8 cellular contexts compared by ENCODE assay signal in the genomic region with DNA sequence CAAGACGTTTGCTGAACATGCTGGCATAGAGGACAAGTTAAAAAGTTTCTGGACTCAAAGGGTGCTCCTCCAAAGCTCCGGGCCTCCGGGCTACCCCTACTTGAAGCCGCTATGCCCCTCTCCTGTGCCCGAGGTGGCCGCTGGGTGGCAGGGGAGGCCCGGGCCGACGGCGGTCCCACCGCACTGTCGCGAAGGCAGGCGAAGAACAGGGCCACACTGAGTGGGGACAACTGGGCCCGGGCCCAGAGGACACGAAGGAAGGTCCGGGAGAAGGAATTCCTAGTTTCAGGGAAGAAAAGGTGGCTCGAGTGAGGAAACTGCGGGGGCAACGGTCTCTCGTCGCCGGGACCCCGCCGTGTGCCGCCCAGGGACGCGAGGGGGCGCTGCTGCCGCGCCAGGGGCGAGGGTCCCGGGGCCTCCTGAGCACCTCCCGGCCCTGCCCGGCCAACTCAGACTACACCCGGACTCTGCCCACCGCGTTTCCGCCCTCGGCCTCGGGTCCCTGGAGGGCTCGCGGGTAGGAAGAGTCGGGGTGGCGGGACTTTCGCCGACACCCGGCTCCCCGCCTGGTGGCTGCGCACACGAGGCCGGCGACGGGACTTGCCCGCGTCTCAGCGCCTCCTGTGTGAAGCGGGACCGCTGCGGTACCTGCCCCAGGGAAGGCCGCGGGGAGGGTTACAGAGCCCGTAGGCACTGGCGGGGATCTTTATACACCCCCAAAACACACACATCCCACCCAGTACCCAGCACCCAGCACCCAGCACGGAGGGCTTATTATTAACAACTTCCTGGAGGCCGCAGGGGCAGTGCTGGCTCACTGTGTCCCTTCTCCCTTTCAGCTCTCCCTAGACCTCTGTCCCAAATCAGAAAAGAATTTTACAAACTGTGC. TPM values are rescaled to one million over a fixed set of nuclear protein-coding genes. Genes with fewer than 3 reads are reported as not detected.
DNase-seq lines count a peak whose midpoint lies in the region; ATAC-seq, FAIRE-seq and TF ChIP-seq lines count a peak whose summit lies in the region.

No MANE protein-coding gene starts in this region.

- H3K9me3 ChIP-seq in effector memory CD4-positive, alpha-beta T cell (ENCODE audit: control insufficient read depth, low read length) = no peaks in the 10 kb centered on the region
- H3K9me3 ChIP-seq in mesenchymal stem cell (ENCODE audit: control insufficient read depth, low read length) = no peaks in the 10 kb centered on the region

- no peaks in the 10 kb centered on the region for H3K27me3 ChIP-seq in effector memory CD4-positive, alpha-beta T cell (replicated peaks; ENCODE audit: control insufficient read depth, insufficient read depth, low read length, poor library complexity, severe bottlenecking)
- no peaks in the 10 kb centered on the region for H3K27me3 ChIP-seq in mesenchymal stem cell (ENCODE audit: control insufficient read depth in 1 of 2, insufficient read depth in 1 of 2, low read length in 2 of 2)

- H2AFZ ChIP-seq in mesenchymal stem cell (ENCODE audit: low read depth, low read length) = peak overlapping the region; percentile 48

- H2BK12ac ChIP-seq in mesenchymal stem cell (ENCODE audit: low read length in 2 of 2) = peak overlapping the region; percentile 40 to 67

- H3K9ac ChIP-seq in mesenchymal stem cell (ENCODE audit: low read length) = peak overlapping the region; percentile 86

- no peaks in the 10 kb centered on the region for H3K79me1 ChIP-seq in mesenchymal stem cell (replicated peaks; ENCODE audit: low read length, poor library complexity, severe bottlenecking)

- H3K27ac ChIP-seq in effector memory CD4-positive, alpha-beta T cell (ENCODE audit: insufficient read depth, low read length, poor library complexity, severe bottlenecking) = peak overlapping the region; percentile 45
- H3K27ac ChIP-seq in mesenchymal stem cell (ENCODE audit: low read length, poor library complexity, severe bottlenecking) = no peak overlapping the region

- H2BK15ac ChIP-seq in mesenchymal stem cell (ENCODE audit: low read depth, poor library complexity, severe bottlenecking) = peak overlapping the region; percentile 57

- TF ChIP-seq POLR2A in GM12892 (IDR thresholded peaks at IDR 0.05; ENCODE audit: low read depth, low read length) = peak; percentile 49; the same call in 1 of the 2 replicates

- peak; percentile 56 for FAIRE-seq in GM12892 (lab: Jason Lieb, UNC)

- peak overlapping the region; percentile 85 for H3K4me2 ChIP-seq in mesenchymal stem cell (ENCODE audit: low read length, poor library complexity, severe bottlenecking)

- peak overlapping the region; percentile 74 for H4K8ac ChIP-seq in mesenchymal stem cell (ENCODE audit: low read length)

- H3K36me3 ChIP-seq in effector memory CD4-positive, alpha-beta T cell (ENCODE audit: control insufficient read depth, insufficient read depth, low read length) = no peaks in the 10 kb centered on the region
- no peaks in the 10 kb centered on the region for H3K36me3 ChIP-seq in mesenchymal stem cell (ENCODE audit: control insufficient read depth in 1 of 2, insufficient read depth in 2 of 2, low read depth in 1 of 2, low read length in 2 of 2)

- H3K4ac ChIP-seq in mesenchymal stem cell (ENCODE audit: low read depth in 1 of 2, low read length in 2 of 2) = peak overlapping the region in 1 of 2 experiments; percentile 46

- peak overlapping the region in 1 of 2 experiments; percentile 81 for H3K23ac ChIP-seq in mesenchymal stem cell (ENCODE audit: low read length in 2 of 2)

- H3K4me3 ChIP-seq in effector memory CD4-positive, alpha-beta T cell (ENCODE audit: insufficient read depth, low read depth, low read length, poor library complexity, severe bottlenecking) = peak overlapping the region; percentile 72
- peak overlapping the region; percentile 45 to 75 for H3K4me3 ChIP-seq in mesenchymal stem cell (ENCODE audit: insufficient read depth in 1 of 2, low read depth in 1 of 2, low read length in 2 of 2)

- no peak overlapping the region for H2AK5ac ChIP-seq in mesenchymal stem cell (ENCODE audit: low read length, severe bottlenecking)

- peak; percentile 82 for DNase-seq in GM12892 (ENCODE audit: insufficient read length)
- DNase-seq in NCI-H2107 treated with DMSO at 0.1 percent for 48 hours (lab: John Stamatoyannopoulos, UW; ENCODE audit: unreplicated experiment) = peak; percentile 5
- DNase-seq in activated CD8-positive, alpha-beta memory T cell treated with anti-CD3 and anti-CD28 coated beads for 24 hours = peak; percentile 91
- peak; percentile 34 to 54 (median 46) for DNase-seq in effector memory CD4-positive, alpha-beta T cell
- peak; percentile 76 for DNase-seq in mesenchymal stem cell
- peak; percentile 42 for DNase-seq in stimulated activated CD8-positive, alpha-beta memory T cell treated with anti-CD3 and anti-CD28 coated beads, Interleukin-12 subunit alpha, Interleukin-12 subunit beta, amount 100 ng/mL, for 1 hour (ENCODE audit: low read depth)
- no peak for DNase-seq in SW480 (ENCODE audit: low spot score)

- no peak overlapping the region for H2BK5ac ChIP-seq in mesenchymal stem cell (ENCODE audit: low read depth, low read length, poor library complexity, severe bottlenecking)

- peak overlapping the region; percentile 77 for H4K91ac ChIP-seq in mesenchymal stem cell (ENCODE audit: low read length)

- peak overlapping the region; percentile 54 to 76 for H3K18ac ChIP-seq in mesenchymal stem cell (ENCODE audit: low read depth in 1 of 2, low read length in 2 of 2)

- H3K4me1 ChIP-seq in effector memory CD4-positive, alpha-beta T cell (ENCODE audit: control insufficient read depth, insufficient read depth, low read length, poor library complexity, severe bottlenecking) = no peaks in the 10 kb centered on the region
- H3K4me1 ChIP-seq in mesenchymal stem cell (ENCODE audit: control insufficient read depth, insufficient read depth, low read depth, low read length) = peaks cover 4% of the 10 kb centered on the region

- H2BK120ac ChIP-seq in mesenchymal stem cell (ENCODE audit: low read depth, low read length) = peak overlapping the region; percentile 6

- 6% methylated on average over 61 of the region's 66 CpGs for WGBS in mesenchymal stem cell

- peak; percentile 94 for ATAC-seq in HG02678 (IDR thresholded peaks at IDR 0.05; ENCODE audit: unreplicated experiment)

- H3K14ac ChIP-seq in mesenchymal stem cell (ENCODE audit: low read length in 2 of 2) = peak overlapping the region in 1 of 2 experiments; percentile 45

RNA-seq across cellular contexts. Expression of a gene that starts 0.8 kb away (rescaled TPM):
- not detected for polyA plus RNA-seq in GM12892 (2012; ENCODE audit: missing spikeins)
- 0.06 TPM for polyA plus RNA-seq in mesenchymal stem cell (2013, experiment 1 of 2)
- polyA plus RNA-seq in mesenchymal stem cell (2013, experiment 2 of 2) = not detected

RNA-seq across cellular contexts. Expression of a gene that starts 29.6 kb away (rescaled TPM):
- 24.4 TPM for polyA plus RNA-seq in GM12892 (2012; ENCODE audit: missing spikeins)
- 34.0 TPM for polyA plus RNA-seq in mesenchymal stem cell (2013, experiment 1 of 2)
- polyA plus RNA-seq in mesenchymal stem cell (2013, experiment 2 of 2) = 35.1 TPM
